Comparison of ENCODE assay signal across 14 cellular contexts in the genomic region with DNA sequence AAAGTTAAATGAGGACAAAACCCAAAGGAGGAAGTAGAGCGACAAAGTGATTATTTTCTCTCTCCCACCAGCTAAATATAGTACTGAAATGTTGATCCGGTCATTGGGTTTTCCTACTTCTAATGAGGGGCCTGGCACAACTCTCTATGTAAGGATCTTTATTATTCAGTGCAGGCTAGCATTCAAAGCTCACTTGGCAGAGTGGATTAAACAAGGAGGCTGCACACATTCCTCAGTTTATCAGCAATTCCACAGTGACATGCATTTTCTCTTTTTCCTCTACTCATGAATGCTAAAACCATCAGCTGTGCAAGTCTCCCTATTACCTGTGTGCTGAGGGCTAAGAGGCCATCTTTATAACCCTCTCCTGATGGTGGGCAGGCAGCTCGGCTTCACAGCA.
"Had no signal": no experiment of that assay in that cellular context is flagged by ENCODE, and none has a peak within 500 bp of the region (broad histone marks: within the 10 kb centered on the region; RNA-seq: fewer than 3 reads in every experiment).

No MANE protein-coding gene starts in this region.

- H3K27ac ChIP-seq: cardiac muscle cell, gastroesophageal sphincter, lower lobe of right lung, psoas muscle, right lobe of liver, upper lobe of right lung had no signal

- DNase-seq: activated CD4-positive, alpha-beta T cell treated with anti-CD3 and anti-CD28 coated beads for 1 hour; activated CD4-positive, alpha-beta T cell treated with anti-CD3 and anti-CD28 coated beads, Interleukin-2, amount 50 U/mL, for 4 hours; activated naive CD4-positive, alpha-beta T cell treated with Interleukin-2 at 50 U/mL for 16 hours; aorta; erythroblast; left colon; lower lobe of right lung; psoas muscle; right lobe of liver; stimulated activated naive CD8-positive, alpha-beta T cell treated with anti-CD3 and anti-CD28 coated beads, Interleukin-15, amount 100 ng/mL, for 72 hours; upper lobe of right lung had no signal

- H3K4me3 ChIP-seq: cardiac muscle cell, gastroesophageal sphincter, lower lobe of right lung, psoas muscle, right lobe of liver, upper lobe of right lung had no signal

- H3K27me3 ChIP-seq: cardiac muscle cell, gastroesophageal sphincter, right lobe of liver, upper lobe of right lung had no signal

- H3K36me3 ChIP-seq: cardiac muscle cell, gastroesophageal sphincter, lower lobe of right lung, right lobe of liver, upper lobe of right lung had no signal

- H3K9me3 ChIP-seq: gastroesophageal sphincter, lower lobe of right lung, psoas muscle, right lobe of liver, upper lobe of right lung had no signal

- H3K4me1 ChIP-seq: lower lobe of right lung, psoas muscle, right lobe of liver, upper lobe of right lung had no signal

- ATAC-seq: activated T-helper 17 cell treated with anti-CD3 and anti-CD28 coated beads, Interleukin-2, amount 50 U/mL, for 72 hours; gastroesophageal sphincter; left colon; lower lobe of right lung; psoas muscle; right lobe of liver; stimulated activated naive CD8-positive, alpha-beta T cell treated with anti-CD3 and anti-CD28 coated beads, Interleukin-15, amount 100 ng/mL, for 72 hours; upper lobe of right lung had no signal
